In the genomic region with DNA sequence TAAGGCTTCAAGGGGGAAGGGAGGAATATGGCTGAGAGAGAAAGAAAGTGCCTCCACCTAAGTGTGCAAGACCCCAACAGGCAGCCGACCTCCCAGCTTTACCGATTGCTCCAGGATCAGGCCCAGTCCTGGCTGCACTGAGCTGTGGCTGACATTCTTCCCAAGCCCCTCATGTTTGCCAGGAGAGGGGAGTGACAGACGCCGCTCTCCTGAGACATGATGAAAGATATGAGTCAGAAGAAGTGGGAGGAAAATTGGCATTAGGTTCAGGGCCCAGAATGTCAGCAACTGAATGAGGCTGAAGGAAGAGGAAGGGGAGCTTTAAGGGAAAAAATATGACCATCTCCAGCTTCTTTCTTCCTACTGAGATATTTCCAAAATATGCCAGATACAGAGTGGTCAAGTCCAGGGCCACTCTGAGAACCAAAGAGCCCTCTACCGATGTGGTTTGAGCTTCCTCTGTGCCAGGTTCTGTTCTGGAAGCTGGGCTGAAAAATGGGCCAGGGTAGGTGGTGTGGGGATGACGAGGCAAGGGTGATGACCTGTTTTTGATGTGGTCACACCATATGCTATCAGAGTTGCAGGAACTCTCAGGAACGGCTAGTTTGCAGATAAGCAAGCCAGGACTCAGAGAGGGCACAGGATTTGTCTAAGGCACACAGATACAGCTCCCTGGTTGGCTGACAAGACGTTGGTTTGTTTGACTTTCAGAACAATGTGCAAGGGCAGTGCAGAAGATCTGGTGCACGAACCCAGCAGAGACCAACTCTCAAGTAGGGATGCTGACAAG, we compare ENCODE assay signal across 12 cellular contexts.
DNase-seq lines count a peak whose midpoint lies in the region; ATAC-seq, FAIRE-seq and TF ChIP-seq lines count a peak whose summit lies in the region.
"Had no signal": no experiment of that assay in that cellular context is flagged by ENCODE, and none has a peak within 500 bp of the region (broad histone marks: within the 10 kb centered on the region; RNA-seq: fewer than 3 reads in every experiment).

No MANE protein-coding gene starts in this region.

- H3K27me3 ChIP-seq in GM12878 (replicated peaks in 1 of 2; ENCODE audit: control insufficient read depth in 2 of 2, insufficient read depth in 2 of 2, low read length in 1 of 2) (no peaks in the 10 kb centered on the region), ascending aorta (no peaks in the 10 kb centered on the region), dorsolateral prefrontal cortex (peaks cover 0 to 5% (median 0%) of the 10 kb centered on the region in 45 donors)

- no peak overlapping the region for H3K9ac ChIP-seq in GM12878 (ENCODE audit: control insufficient read depth, insufficient read depth, low read length)

- intact Hi-C loops in GM12878 (cut with micrococcal nuclease; ENCODE audit: unreplicated experiment) (no loop called here), ascending aorta (cut with DNase I) (no loop called here), dorsolateral prefrontal cortex (cut with DNase I) (no loop called here)

- RAD21 ChIA-PET in GM12878 (lab: Charles Lee; ENCODE audit: unreplicated experiment), result interaction anchor here (1.1 to 1.9 kb wide), 4 partner anchors 11 to 168 kb away, joined by 3 to 6 read pairs (median 6); no protein-coding TSS in a partner anchor

- H2AFZ ChIP-seq in GM12878 (ENCODE audit: control insufficient read depth, low read depth, low read length), result no peak overlapping the region

- DNase-seq in A172 (ENCODE audit: low spot score) (peak; percentile 21), HS-5 (ENCODE audit: low read depth) (peak; percentile 49), GM12878 (ENCODE audit: low read depth, low spot score) (no peak), iris pigment epithelial cell (ENCODE audit: low read depth) (peak; percentile 79), D721Med (ENCODE audit: insufficient read length, low spot score) (no peak), ascending aorta (ENCODE audit: low spot score in 2 of 2) (no peak), dorsolateral prefrontal cortex (no peak)
- DNase-seq: activated CD4-positive, alpha-beta T cell treated with anti-CD3 and anti-CD28 coated beads, Interleukin-2, amount 10 ng/mL, durations not matched to agents 7 days and 5 days; dermis blood vessel endothelial cell; NCI-H524 had no signal

- H4K20me1 ChIP-seq in GM12878 (ENCODE audit: control insufficient read depth, insufficient read depth), result no peaks in the 10 kb centered on the region

- 0 out of 2 replicates have a peak overlapping the region, but pooled peaks have one; percentile 23 for H3K4me2 ChIP-seq in GM12878 (ENCODE audit: control insufficient read depth, insufficient read depth)

- CTCF ChIA-PET in GM12878 (lab: Yijun Ruan, JAX), result interaction anchor here (1.0 to 1.8 kb wide), 4 partner anchors 9 to 242 kb away, joined by 3 read pairs; no protein-coding TSS in a partner anchor

- SMC1A ChIA-PET in GM12878 (lab: Charles Lee; ENCODE audit: uncharacterized antibody, unreplicated experiment), result interaction anchor here (0.9 to 2.2 kb wide), 10 partner anchors 18 to 824 kb away, joined by 3 to 9 read pairs (median 4); no protein-coding TSS in a partner anchor

- no peaks in the 10 kb centered on the region for H3K36me3 ChIP-seq in GM12878 (ENCODE audit: control insufficient read depth in 2 of 2, insufficient read depth in 2 of 2, low read length in 1 of 2)
- H3K36me3 ChIP-seq in ascending aorta, result no peaks in the 10 kb centered on the region

- POLR2A ChIA-PET in GM12878 (lab: Charles Lee), result interaction anchor here (1.5 kb wide), 1 partner anchor 20 kb away, joined by 4 read pairs; no protein-coding TSS in a partner anchor

- FAIRE-seq in GM12878 (lab: Jason Lieb, UNC) (no peak), D721Med (lab: Jason Lieb, UNC) (no peak)

- in situ Hi-C loops in GM12878 (cut with MboI), result no loop called here

- H3K4me3 ChIP-seq in GM12878, result no peak overlapping the region
- no peak overlapping the region for H3K4me3 ChIP-seq in ascending aorta
- H3K4me3 ChIP-seq in dorsolateral prefrontal cortex, result no peak overlapping the region

- no TSS peak for BruUV-seq in GM12878 (replicated peaks; lab: Mats Ljungman, UMichigan)

- ATAC-seq in GM12878 (peak; percentile 20; the same call in 2 of the 3 replicates), GM18873 (IDR thresholded peaks at IDR 0.05; ENCODE audit: low FRiP score, unreplicated experiment) (no peak)
- ATAC-seq: stimulated activated effector memory CD8-positive, alpha-beta T cell treated with anti-CD3 and anti-CD28 coated beads, Interleukin-12 subunit alpha, Interleukin-12 subunit beta, amount 100 ng/mL, for 72 hours had no signal

- 44% methylated on average over 9 of the region's 9 CpGs for WGBS in GM12878 (ENCODE audit: insufficient coverage, insufficient replicate concordance, low lambda C conversion rate, missing lambda C conversion rate)

- no peak for TF ChIP-seq EP300 in GM12878 (IDR thresholded peaks at IDR 0.05; ENCODE audit: borderline replicate concordance in 1 of 2, control insufficient read depth in 1 of 2, low read depth in 2 of 2, low read length in 2 of 2)

- no peak overlapping the region for H3K27ac ChIP-seq in GM12878 (ENCODE audit: control insufficient read depth, insufficient read depth)
- H3K27ac ChIP-seq in ascending aorta, result no peak overlapping the region
- no peak overlapping the region for H3K27ac ChIP-seq in dorsolateral prefrontal cortex

- TF ChIP-seq POLR2A in GM12878 (IDR thresholded peaks at IDR 0.05; ENCODE audit: low read depth, low read length), result no peak

- H3K79me2 ChIP-seq in GM12878 (ENCODE audit: control insufficient read depth, insufficient read depth, low read length), result no peaks in the 10 kb centered on the region

- no peaks in the 10 kb centered on the region for H3K9me3 ChIP-seq in GM12878 (replicated peaks; ENCODE audit: control insufficient read depth, insufficient read depth, low read length)
- H3K9me3 ChIP-seq in ascending aorta, result no peaks in the 10 kb centered on the region

- H3K4me1 ChIP-seq in GM12878 (ENCODE audit: control insufficient read depth, insufficient read depth, low read length) (peaks cover 11% of the 10 kb centered on the region), ascending aorta (no peaks in the 10 kb centered on the region)

- no peak for TF ChIP-seq RAD21 in GM12878 (IDR thresholded peaks at IDR 0.05; ENCODE audit: insufficient read depth, low read depth, low read length)

- no peak for TF ChIP-seq CTCF in GM12878 (IDR thresholded peaks at IDR 0.05 in 2 of 3, conservative IDR thresholded peaks at IDR 0.05 in 1 of 3; ENCODE audit: control insufficient read depth in 2 of 3, extremely low read depth in 1 of 3, insufficient read depth in 1 of 3, low read depth in 3 of 3, low read length in 3 of 3)
- no peak for TF ChIP-seq CTCF in D721Med (IDR thresholded peaks at IDR 0.05; ENCODE audit: insufficient read depth, missing control alignments)
- TF ChIP-seq CTCF in ascending aorta (IDR thresholded peaks at IDR 0.05), result no peak
- no peak for TF ChIP-seq CTCF in dorsolateral prefrontal cortex (IDR thresholded peaks at IDR 0.05 in 54 of 56, conservative IDR thresholded peaks at IDR 0.05 in 2 of 56; ENCODE audit: low read depth in 1 of 56, partially characterized antibody in 56 of 56)

TF ChIP-seq in GM12878, 131 proteins besides CTCF, POLR2A, EP300 and RAD21:
- TF ChIP-seq ZSCAN29 (IDR thresholded peaks at IDR 0.05), result no peak
- peak; percentile 71 for TF ChIP-seq TCF7 (IDR thresholded peaks at IDR 0.05; ENCODE audit: borderline replicate concordance)
- peak; percentile 30; the same call in 1 of the 2 replicates for TF ChIP-seq RUNX3 (IDR thresholded peaks at IDR 0.05; ENCODE audit: low read length)

Comparison
In these comparisons a context has a peak if more than half of its experiments do, and no peak if none do; other contexts are left out.
1. DNase-seq: peak in A172 (single experiment), HS-5 (single experiment) and iris pigment epithelial cell (single experiment); none in GM12878 (single experiment), D721Med (single experiment), ascending aorta (0 of 2) and dorsolateral prefrontal cortex (0 of 10).